Comparison of ENCODE assay signal across 18 cellular contexts in genomic region chr3:64918989-64919388, GRCh38.
"Had no signal": no experiment of that assay in that cellular context is flagged by ENCODE, and none has a peak within 500 bp of the region (broad histone marks: within the 10 kb centered on the region; RNA-seq: fewer than 3 reads in every experiment).

No MANE protein-coding gene starts in this region.

- H3K9me3 ChIP-seq: left lung, lower lobe of right lung, prostate gland had no signal

- DNase-seq: effector CD4-positive, alpha-beta T cell; endodermal cell; foreskin fibroblast; immature natural killer cell; left lung; lower lobe of right lung; naive thymus-derived CD4-positive, alpha-beta T cell; nephron progenitor cell; stimulated activated CD4-positive, alpha-beta T cell treated with anti-CD3 and anti-CD28 coated beads, Interleukin-2, amount 100 ng/mL, for 48 hours; stimulated activated naive CD4-positive, alpha-beta T cell treated with Interleukin-2 at 50 U/mL for 16 hours; trophoblast cell had no signal

- H3K9ac ChIP-seq: parathyroid adenoma had no signal

- H3K4me2 ChIP-seq: smooth muscle cell had no signal

- ATAC-seq: esophagus mucosa; left lung; lower lobe of right lung; naive thymus-derived CD4-positive, alpha-beta T cell had no signal

- H2AFZ ChIP-seq: parathyroid adenoma had no signal

- FAIRE-seq: keratinocyte, urothelium cell line had no signal

- H3K4me1 ChIP-seq: lower lobe of right lung, prostate gland had no signal

- H3K36me3 ChIP-seq: left lung, lower lobe of right lung, prostate gland had no signal

- H3K4me3 ChIP-seq: coronary artery, left lung, lower lobe of right lung, prostate gland, smooth muscle cell had no signal

- H3K79me2 ChIP-seq: parathyroid adenoma had no signal

- H3K27ac ChIP-seq: coronary artery, left lung, lower lobe of right lung, parathyroid adenoma, prostate gland had no signal

- H3K27me3 ChIP-seq: left lung had no signal
